22 cellular contexts compared by ENCODE assay signal in genomic region chr18:6807504-6808257, GRCh38.
DNase-seq lines count a peak whose midpoint lies in the region; ATAC-seq and TF ChIP-seq lines count a peak whose summit lies in the region.
"Had no signal": no experiment of that assay in that cellular context is flagged by ENCODE, and none has a peak within 500 bp of the region (broad histone marks: within the 10 kb centered on the region; RNA-seq: fewer than 3 reads in every experiment).

No MANE protein-coding gene starts in this region.

- no peak overlapping the region for H3K27ac ChIP-seq in lower lobe of right lung
- H3K27ac ChIP-seq: PC-9 had no signal

- intact Hi-C loops in lower lobe of right lung (cut with DNase I) = no loop called here

- H3K9me3 ChIP-seq in lower lobe of right lung = peaks cover 4% of the 10 kb centered on the region

- H3K4me3 ChIP-seq in fibroblast of villous mesenchyme (ENCODE audit: low read depth, low read length) (no peak overlapping the region), lower lobe of right lung (no peak overlapping the region)
- H3K4me3 ChIP-seq: PC-9 had no signal

- TF ChIP-seq CTCF in fibroblast of villous mesenchyme (IDR thresholded peaks at IDR 0.05; ENCODE audit: insufficient read depth, low read depth, low read length) (no peak), lower lobe of right lung (IDR thresholded peaks at IDR 0.05) (no peak)

- no peaks in the 10 kb centered on the region for H3K27me3 ChIP-seq in lower lobe of right lung (ENCODE audit: low read depth)

- DNase-seq in HCEC 1CT = peak; percentile 5
- DNase-seq in NCI-H748 (lab: John Stamatoyannopoulos, UW; ENCODE audit: unreplicated experiment) = peak; percentile 73
- peak; percentile 81 for DNase-seq in fibroblast of villous mesenchyme (ENCODE audit: low read depth)
- DNase-seq in pulmonary artery endothelial cell (ENCODE audit: low read depth, low spot score) = peak; percentile 3
- DNase-seq in NCI-H82 treated with DMSO at 0.1 percent for 48 hours (lab: John Stamatoyannopoulos, UW; ENCODE audit: unreplicated experiment) = no peak
- no peak for DNase-seq in D341Med (ENCODE audit: low spot score)
- DNase-seq in lower lobe of right lung = no peak
- DNase-seq: activated naive CD4-positive, alpha-beta T cell treated with anti-CD3 and anti-CD28 coated beads for 36 hours; activated T-cell treated with anti-CD3 and anti-CD28 coated beads, Interleukin-2, amount 50 U/mL, for 4 hours; anterior cingulate cortex; CD4-positive, CD25-positive, alpha-beta regulatory T cell; cerebellar nuclear complex; DMS79 treated with DMSO at 0.1 percent for 48 hours; hypothalamus; KBM-7; midbrain; MV-4-11; NCI-H2029 treated with DMSO at 0.1 percent for 48 hours; NCI-H82; PC-9; stimulated activated CD8-positive, alpha-beta memory T cell treated with anti-CD3 and anti-CD28 coated beads, Interleukin-4, amount 100 ng/mL, for 48 hours had no signal

- no peaks in the 10 kb centered on the region for H3K4me1 ChIP-seq in lower lobe of right lung

- no peak for ATAC-seq in lower lobe of right lung
- ATAC-seq: activated CD4-positive, CD25-positive, alpha-beta regulatory T cell treated with anti-CD3 and anti-CD28 coated beads, Interleukin-2, amount 50 U/mL, for 24 hours; activated T-cell treated with anti-CD3 and anti-CD28 coated beads, Interleukin-2, amount 50 U/mL, for 4 hours had no signal

- no peaks in the 10 kb centered on the region for H3K36me3 ChIP-seq in lower lobe of right lung

Comparison
In these comparisons a context has a peak if more than half of its experiments do, and no peak if none do; other contexts are left out.
1. DNase-seq: peak in HCEC 1CT (single experiment), NCI-H748 (single experiment), fibroblast of villous mesenchyme (single experiment) and pulmonary artery endothelial cell (single experiment); none in NCI-H82 treated with DMSO at 0.1 percent for 48 hours (single experiment), D341Med (single experiment) and lower lobe of right lung (single experiment).